Comparison of ENCODE assay signal across 17 cellular contexts in the genomic region with DNA sequence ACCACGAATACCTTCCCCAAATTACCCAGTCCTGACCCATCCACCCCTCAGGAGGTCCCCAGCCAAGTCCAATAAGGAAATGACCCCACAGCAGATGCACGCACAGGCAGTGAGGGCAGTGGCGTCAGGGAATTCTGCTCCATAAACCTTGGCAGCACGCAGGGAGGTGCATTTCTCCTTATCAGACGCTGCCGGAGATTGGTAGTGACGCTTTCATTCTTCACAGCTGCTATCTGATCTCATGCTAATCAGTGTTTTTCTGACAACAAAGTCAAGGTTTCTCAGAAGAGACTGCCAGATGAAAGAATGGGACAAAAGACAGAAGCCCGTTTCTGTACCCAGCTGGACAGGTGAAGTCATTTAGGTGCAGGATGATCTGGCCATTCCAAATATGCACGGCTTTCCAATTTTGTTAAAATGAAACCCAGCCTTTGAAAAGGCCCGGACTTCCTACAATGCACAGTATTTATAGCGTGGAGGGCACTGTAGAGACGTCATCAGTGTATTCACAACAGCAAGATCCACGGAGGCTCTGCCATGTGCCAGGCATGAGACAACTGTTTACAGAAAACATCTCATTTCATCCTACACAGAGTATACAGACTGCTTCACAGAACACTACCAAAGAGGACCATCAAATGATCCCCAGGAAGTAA. TPM values are rescaled to one million over a fixed set of nuclear protein-coding genes. Genes with fewer than 3 reads are reported as not detected.
A peak's percentile ranks its signal among the peaks of the same experiment; 100 is the strongest.
DNase-seq lines count a peak whose midpoint lies in the region; ATAC-seq, FAIRE-seq and TF ChIP-seq lines count a peak whose summit lies in the region.
"Had no signal": no experiment of that assay in that cellular context is flagged by ENCODE, and none has a peak within 500 bp of the region (broad histone marks: within the 10 kb centered on the region; RNA-seq: fewer than 3 reads in every experiment).

No MANE protein-coding gene starts in this region.

- no peak overlapping the region for H3K4me3 ChIP-seq in pancreas
- H3K4me3 ChIP-seq: lower lobe of right lung had no signal

- DNase-seq in GM12891 (ENCODE audit: insufficient read length, low spot score) (no peak), astrocyte of the hippocampus (ENCODE audit: low read depth, low spot score) (peak; percentile 39), glomerular endothelial cell (ENCODE audit: extremely low read depth, low read depth, low spot score) (peak; percentile 34), pancreas (peak in 1 of 6 donors; percentile 45), G401 (ENCODE audit: low spot score) (no peak), NCI-H524 (lab: John Stamatoyannopoulos, UW) (no peak), NCI-H1048 (lab: John Stamatoyannopoulos, UW) (no peak), NCI-H1092 (lab: John Stamatoyannopoulos, UW) (no peak)
- DNase-seq: activated T-cell treated with anti-CD3 and anti-CD28 coated beads, Interleukin-2, amount 50 U/mL, for 72 hours; aorta; DMS79 treated with DMSO at 0.1 percent for 48 hours; hippocampal formation; Kasumi-1; lower lobe of right lung; stimulated activated CD4-positive, alpha-beta T cell treated with anti-CD3 and anti-CD28 coated beads, Interleukin-2, amount 100 ng/mL, for 24 hours; SW 1271 had no signal

- H3K9me3 ChIP-seq in pancreas = no peaks in the 10 kb centered on the region
- H3K9me3 ChIP-seq: lower lobe of right lung had no signal

- peak; percentile 16 to 47 (median 38) for ATAC-seq in pancreas
- ATAC-seq: activated T-cell treated with anti-CD3 and anti-CD28 coated beads, Interleukin-2, amount 50 U/mL, for 72 hours had no signal

- no peak for TF ChIP-seq POLR2A in GM12891 (IDR thresholded peaks at IDR 0.05; ENCODE audit: low read depth, low read length)

- H3K36me3 ChIP-seq in pancreas = no peaks in the 10 kb centered on the region
- H3K36me3 ChIP-seq: lower lobe of right lung had no signal

- in situ Hi-C loops in G401 (cut with HindIII; ENCODE audit: low sequenced_read_pairs) = no loop called here

- FAIRE-seq in GM12891 (lab: Jason Lieb, UNC) (peak; percentile 20), pancreas (lab: Jason Lieb, UNC) (no peak)

- no peaks in the 10 kb centered on the region for H3K27me3 ChIP-seq in pancreas

- intact Hi-C loops in pancreas (cut with DNase I) = no loop called here

- TF ChIP-seq CTCF in pancreas (IDR thresholded peaks at IDR 0.05) = no peak

- 7 to 11% methylated on average over 13 of the region's 13 CpGs for WGBS in pancreas, 2 donors

- peak overlapping the region; percentile 13 to 50 (median 34) for H3K27ac ChIP-seq in pancreas
- H3K27ac ChIP-seq: HL-60, lower lobe of right lung had no signal

- peaks cover 11 to 28% (median 19%) of the 10 kb centered on the region in 3 donors for H3K4me1 ChIP-seq in pancreas

TF ChIP-seq in GM12891, 5 proteins besides CTCF, POLR2A, EP300 and RAD21:
- TF ChIP-seq SPI1 (IDR thresholded peaks at IDR 0.05; ENCODE audit: low read depth, low read length) = no peak
- no peak for TF ChIP-seq TAF1 (IDR thresholded peaks at IDR 0.05; ENCODE audit: low read depth, low read length)
- TF ChIP-seq POLR2AphosphoS5 (IDR thresholded peaks at IDR 0.05; ENCODE audit: low read depth, low read length) = no peak
- no peak for TF ChIP-seq POU2F2 (IDR thresholded peaks at IDR 0.05; ENCODE audit: low read depth, low read length)
- no peak for TF ChIP-seq PAX5 (IDR thresholded peaks at IDR 0.05; ENCODE audit: insufficient read depth, low read length, severe bottlenecking)
TF ChIP-seq in GM12891: peak in this region for 0.

RNA-seq across cellular contexts. Expression of gene DIP2C, which starts 35.3 kb away (rescaled TPM):
- 1.5 TPM for polyA plus RNA-seq in GM12891 (2012; ENCODE audit: low read depth, missing spikeins)
- total RNA-seq in glomerular endothelial cell = 13.5 and 16.5 TPM in 2 replicates
- total RNA-seq in pancreas = 10 to 100 TPM in 1 of 6 donors, 1 to 10 TPM in 5; 6.8 to 11.8 (median 7.6) TPM
- polyA plus RNA-seq in pancreas = 1 to 10 TPM; 4.3 to 5.5 TPM
- total RNA-seq in G401 (2014; rRNA removed; shearing (Covaris generic)) = 3.9 and 9.0 TPM in 2 replicates

Comparison
In these comparisons a context has a peak if more than half of its experiments do, and no peak if none do; other contexts are left out.
1. DNase-seq: peak in astrocyte of the hippocampus (single experiment) and glomerular endothelial cell (single experiment); none in GM12891 (single experiment), G401 (single experiment), NCI-H524 (0 of 2), NCI-H1048 (single experiment) and NCI-H1092 (single experiment).